ENCODE assay signal across 23 cellular contexts in the genomic region with DNA sequence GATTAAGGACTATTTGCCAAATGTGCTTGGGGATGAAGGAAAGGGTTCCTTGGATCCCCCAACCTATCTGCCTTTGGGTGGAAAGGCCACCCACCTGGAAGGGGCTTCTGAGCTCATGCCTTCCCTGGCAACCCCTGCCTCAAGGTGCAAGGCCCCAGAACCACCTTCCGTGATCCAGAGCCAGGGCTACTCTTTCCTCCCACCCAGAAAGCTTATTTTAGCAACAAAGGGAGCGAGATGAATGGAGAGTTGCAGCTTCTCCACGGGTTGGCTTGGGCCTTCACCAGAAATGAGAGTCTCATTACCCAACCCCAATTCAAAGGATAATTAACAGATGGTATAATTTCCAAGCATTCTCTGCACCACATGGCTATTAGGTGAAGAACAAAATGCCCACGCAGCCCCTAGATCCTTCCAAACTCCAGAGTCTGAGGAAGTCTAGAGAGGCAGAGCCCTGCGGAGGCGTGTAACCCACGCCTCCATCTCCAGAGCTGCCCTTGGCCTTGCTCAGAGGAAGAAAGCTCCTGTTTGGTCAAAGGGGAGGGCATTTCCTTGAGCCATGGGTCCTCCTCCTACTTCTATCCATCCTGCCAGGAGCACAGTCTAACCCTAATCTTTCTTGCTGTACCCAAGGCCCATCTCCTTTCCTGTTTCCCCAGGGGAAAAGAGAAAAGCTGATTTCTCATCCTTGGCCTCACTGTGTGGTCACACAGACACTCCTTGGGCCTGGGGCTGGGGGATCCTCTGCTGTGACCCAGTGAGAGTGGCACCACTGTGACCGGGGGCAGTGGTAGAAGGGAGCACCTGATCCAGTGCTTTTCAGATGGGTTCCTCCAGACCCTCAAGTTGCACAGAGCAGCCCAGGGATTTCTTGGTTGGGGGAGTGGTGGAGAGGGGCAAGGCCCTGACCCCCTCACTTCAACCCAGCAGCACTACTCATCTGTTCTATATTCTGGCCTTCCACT. TPM values are rescaled to one million over a fixed set of nuclear protein-coding genes. Genes with fewer than 3 reads are reported as not detected.
"Had no signal": no experiment of that assay in that cellular context is flagged by ENCODE, and none has a peak within 500 bp of the region (broad histone marks: within the 10 kb centered on the region; RNA-seq: fewer than 3 reads in every experiment).

No MANE protein-coding gene starts in this region.

- DNase-seq: activated CD8-positive, alpha-beta T cell treated with anti-CD3 and anti-CD28 coated beads for 36 hours; activated gamma-delta T cell treated with Interleukin-2 at 50 U/mL for 16 hours; activated naive CD8-positive, alpha-beta T cell treated with anti-CD3 and anti-CD28 coated beads, Interleukin-2, amount 10 ng/mL, durations not matched to agents 7 days and 5 days; activated T-cell treated with anti-CD3 and anti-CD28 coated beads, Interleukin-2, amount 50 U/mL, for 48 hours; brain microvascular endothelial cell; cerebellar nuclear complex; midbrain; stimulated activated CD4-positive, alpha-beta T cell treated with anti-CD3 and anti-CD28 coated beads, Interleukin-12 subunit alpha, Interleukin-12 subunit beta, amount 100 ng/mL, for 4 hours; stimulated activated CD4-positive, alpha-beta T cell treated with anti-CD3 and anti-CD28 coated beads, Interleukin-2, amount 100 ng/mL, for 24 hours; stomach; T-helper 17 cell; testis had no signal

- H3K36me3 ChIP-seq: brain microvascular endothelial cell, heart left ventricle, neural progenitor cell, pancreas had no signal

- H3K27ac ChIP-seq: brain microvascular endothelial cell, epithelial cell of prostate, heart left ventricle, neural progenitor cell, pancreas, stomach, testis, WERI-Rb-1 had no signal

- H3K9me3 ChIP-seq: heart left ventricle, pancreas, stomach, testis had no signal

- ATAC-seq: activated CD8-positive, alpha-beta T cell treated with anti-CD3 and anti-CD28 coated beads for 36 hours; heart left ventricle; pancreas; T-helper 17 cell had no signal

- H3K9ac ChIP-seq: neural progenitor cell had no signal

- H3K4me3 ChIP-seq: heart left ventricle, neural progenitor cell, pancreas, stomach, testis had no signal

- H3K27me3 ChIP-seq: brain microvascular endothelial cell, pancreas, testis had no signal

RNA-seq across cellular contexts. Expression of gene MYBPHL, which starts 59.1 kb away (rescaled TPM):
- total RNA-seq: activated CD8-positive, alpha-beta T cell treated with anti-CD3 and anti-CD28 coated beads for 36 hours; activated naive CD8-positive, alpha-beta T cell treated with anti-CD3 and anti-CD28 coated beads, Interleukin-2, amount 10 ng/mL, durations not matched to agents 7 days and 5 days; dermis microvascular lymphatic vessel endothelial cell; frontal cortex; lung microvascular endothelial cell; myocyte; renal cortical epithelial cell; stomach; T-helper 17 cell; urinary bladder had no signal
